ENCODE assay signal across 17 cellular contexts in genomic region chr1:64525116-64525686, GRCh38.
"Had no signal": no experiment of that assay in that cellular context is flagged by ENCODE, and none has a peak within 500 bp of the region (broad histone marks: within the 10 kb centered on the region; RNA-seq: fewer than 3 reads in every experiment).

No MANE protein-coding gene starts in this region.

- H3K27ac ChIP-seq: spleen had no signal

- ATAC-seq: activated CD4-positive, CD25-positive, alpha-beta regulatory T cell treated with anti-CD3 and anti-CD28 coated beads, Interleukin-2, amount 50 U/mL, for 24 hours; activated CD8-positive, alpha-beta memory T cell treated with anti-CD3 and anti-CD28 coated beads, Interleukin-2, amount 10 ng/mL, durations not matched to agents 7 days and 5 days; activated naive CD4-positive, alpha-beta T cell treated with anti-CD3 and anti-CD28 coated beads, Interleukin-2, amount 50 U/mL, for 72 hours; esophagus mucosa; stimulated activated naive B cell treated with anti-CD40 and anti-IgM and Interleukin-4, amounts not matched to agents 10 μg/mL and 1 μg/mL and 100 μg/mL, for 72 hours; upper lobe of right lung had no signal

- H3K36me3 ChIP-seq: right atrium auricular region, spleen, upper lobe of right lung had no signal

- H3K4me3 ChIP-seq: right atrium auricular region, spleen, upper lobe of right lung had no signal

- H3K9me3 ChIP-seq: right atrium auricular region, spleen, upper lobe of right lung had no signal

- DNase-seq: activated CD8-positive, alpha-beta memory T cell treated with anti-CD3 and anti-CD28 coated beads, Interleukin-2, amount 10 ng/mL, durations not matched to agents 7 days and 5 days; activated effector memory CD4-positive, alpha-beta T cell treated with Interleukin-2 at 50 U/mL for 16 hours; activated T-cell treated with anti-CD3 and anti-CD28 coated beads, Interleukin-2, amount 50 U/mL, for 24 hours; amygdala; glutamatergic neuron; naive B cell; posterior cingulate gyrus; spleen; stimulated activated CD4-positive, alpha-beta T cell treated with anti-CD3 and anti-CD28 coated beads, Interleukin-1b, Interleukin-23, amount 100 ng/mL, for 48 hours; stimulated activated naive B cell treated with anti-CD40 and anti-IgM and Interleukin-4, amounts not matched to agents 10 μg/mL and 1 μg/mL and 100 μg/mL, for 72 hours; substantia nigra; SW 1271; upper lobe of right lung had no signal

- H3K27me3 ChIP-seq: right atrium auricular region, spleen, upper lobe of right lung had no signal
